Comparison of ENCODE assay signal across 1 cellular context in genomic region chr6:127023001-127023778, GRCh38.
TF ChIP-seq lines count a peak whose summit lies in the region.

No MANE protein-coding gene starts in this region.

TF ChIP-seq in HepG2, 621 proteins besides CTCF, POLR2A, EP300 and RAD21 (continued from another document and continues in another):
- TF ChIP-seq MXD3 (CRISPR knock-in tag; IDR thresholded peaks at IDR 0.05): no peak
- TF ChIP-seq SIX4 (CRISPR knock-in tag; IDR thresholded peaks at IDR 0.05): peak; percentile 74
- TF ChIP-seq RARA (CRISPR knock-in tag; IDR thresholded peaks at IDR 0.05): peak; percentile 93
- TF ChIP-seq KLF11 (CRISPR knock-in tag; IDR thresholded peaks at IDR 0.05): no peak
- no peak for TF ChIP-seq ZNF652 (CRISPR knock-in tag; IDR thresholded peaks at IDR 0.05; ENCODE audit: borderline replicate concordance, low read depth)
- TF ChIP-seq GLMP (CRISPR knock-in tag; IDR thresholded peaks at IDR 0.05; ENCODE audit: borderline replicate concordance): no peak
- no peak for TF ChIP-seq DNMT3B (CRISPR knock-in tag; conservative IDR thresholded peaks at IDR 0.05)
- no peak for TF ChIP-seq NRL (CRISPR knock-in tag; IDR thresholded peaks at IDR 0.05; ENCODE audit: borderline replicate concordance)
- TF ChIP-seq XRCC5 (optimal IDR thresholded peaks at IDR 0.05; ENCODE audit: low read length): no peak
- TF ChIP-seq ZNF704 (CRISPR knock-in tag; IDR thresholded peaks at IDR 0.05; ENCODE audit: borderline replicate concordance): no peak
- no peak for TF ChIP-seq ZNF367 (CRISPR knock-in tag; IDR thresholded peaks at IDR 0.05; ENCODE audit: borderline replicate concordance)
- TF ChIP-seq BRCA1 (CRISPR knock-in tag; IDR thresholded peaks at IDR 0.05): no peak
- no peak for TF ChIP-seq ZNF138 (CRISPR knock-in tag; IDR thresholded peaks at IDR 0.05; ENCODE audit: low read depth)
- 0 out of 2 replicates have a peak, but pooled peaks have one; percentile 57 for TF ChIP-seq ARNT2 (CRISPR knock-in tag; IDR thresholded peaks at IDR 0.05; ENCODE audit: low read depth)
- TF ChIP-seq MAZ (IDR thresholded peaks at IDR 0.05; ENCODE audit: borderline replicate concordance, low read depth, low read length): no peak
- TF ChIP-seq MAZ (CRISPR knock-in tag; IDR thresholded peaks at IDR 0.05; ENCODE audit: low read depth): no peak
- no peak for TF ChIP-seq MTF2 (CRISPR knock-in tag; IDR thresholded peaks at IDR 0.05; ENCODE audit: borderline replicate concordance)
- no peak for TF ChIP-seq MTA3 (CRISPR knock-in tag; IDR thresholded peaks at IDR 0.05)
- no peak for TF ChIP-seq ZSCAN22 (CRISPR knock-in tag; IDR thresholded peaks at IDR 0.05)
- TF ChIP-seq FOXK2 (IDR thresholded peaks at IDR 0.05): no peak
- no peak for TF ChIP-seq EED (CRISPR knock-in tag; IDR thresholded peaks at IDR 0.05)
- TF ChIP-seq TBX2 (CRISPR knock-in tag; IDR thresholded peaks at IDR 0.05; ENCODE audit: borderline replicate concordance): peak; percentile 98
- no peak for TF ChIP-seq POGK (CRISPR knock-in tag; conservative IDR thresholded peaks at IDR 0.05)
- TF ChIP-seq SPEN (CRISPR knock-in tag; IDR thresholded peaks at IDR 0.05; ENCODE audit: low read depth): no peak
- peak; percentile 89 for TF ChIP-seq MAFF (IDR thresholded peaks at IDR 0.05; ENCODE audit: low read depth, low read length)
- TF ChIP-seq HNRNPK (IDR thresholded peaks at IDR 0.05; ENCODE audit: low read depth, low read length, poor library complexity, severe bottlenecking): no peak
- TF ChIP-seq ARID2 (CRISPR knock-in tag; IDR thresholded peaks at IDR 0.05; ENCODE audit: borderline replicate concordance): no peak
- TF ChIP-seq TMF1 (CRISPR knock-in tag; IDR thresholded peaks at IDR 0.05; ENCODE audit: low read depth): no peak
- TF ChIP-seq ZNF543 (CRISPR knock-in tag; IDR thresholded peaks at IDR 0.05): no peak
- no peak for TF ChIP-seq HMGA1 (CRISPR knock-in tag; conservative IDR thresholded peaks at IDR 0.05)
- no peak for TF ChIP-seq PRDM10 (CRISPR knock-in tag; IDR thresholded peaks at IDR 0.05; ENCODE audit: low read depth)
- no peak; the same call in 1 of the 2 replicates for TF ChIP-seq GMEB1 (CRISPR knock-in tag; IDR thresholded peaks at IDR 0.05; ENCODE audit: borderline replicate concordance)
- no peak for TF ChIP-seq RORA (CRISPR knock-in tag; IDR thresholded peaks at IDR 0.05)
- TF ChIP-seq THAP9 (CRISPR knock-in tag; IDR thresholded peaks at IDR 0.05; ENCODE audit: borderline replicate concordance): no peak
- no peak for TF ChIP-seq ZBTB8A (CRISPR knock-in tag; IDR thresholded peaks at IDR 0.05; ENCODE audit: borderline replicate concordance, low read depth)
- no peak for TF ChIP-seq ARID4A (CRISPR knock-in tag; IDR thresholded peaks at IDR 0.05; ENCODE audit: borderline replicate concordance)
- TF ChIP-seq ZBTB49 (CRISPR knock-in tag; IDR thresholded peaks at IDR 0.05; ENCODE audit: borderline replicate concordance): no peak
- no peak for TF ChIP-seq FLYWCH1 (CRISPR knock-in tag; IDR thresholded peaks at IDR 0.05)
- no peak for TF ChIP-seq MYC (CRISPR knock-in tag; IDR thresholded peaks at IDR 0.05; ENCODE audit: borderline replicate concordance)
- TF ChIP-seq ATF2 (CRISPR knock-in tag; IDR thresholded peaks at IDR 0.05): peak; percentile 66; the same call in 1 of the 2 replicates
- no peak for TF ChIP-seq ZFP90 (CRISPR knock-in tag; IDR thresholded peaks at IDR 0.05; ENCODE audit: borderline replicate concordance)
- no peak for TF ChIP-seq RFX3 (CRISPR knock-in tag; IDR thresholded peaks at IDR 0.05)
